Comparison of ENCODE assay signal across 1 cellular context in genomic region chr4:76148142-76148849, GRCh38.
TF ChIP-seq lines count a peak whose summit lies in the region.

A gene with protein sequence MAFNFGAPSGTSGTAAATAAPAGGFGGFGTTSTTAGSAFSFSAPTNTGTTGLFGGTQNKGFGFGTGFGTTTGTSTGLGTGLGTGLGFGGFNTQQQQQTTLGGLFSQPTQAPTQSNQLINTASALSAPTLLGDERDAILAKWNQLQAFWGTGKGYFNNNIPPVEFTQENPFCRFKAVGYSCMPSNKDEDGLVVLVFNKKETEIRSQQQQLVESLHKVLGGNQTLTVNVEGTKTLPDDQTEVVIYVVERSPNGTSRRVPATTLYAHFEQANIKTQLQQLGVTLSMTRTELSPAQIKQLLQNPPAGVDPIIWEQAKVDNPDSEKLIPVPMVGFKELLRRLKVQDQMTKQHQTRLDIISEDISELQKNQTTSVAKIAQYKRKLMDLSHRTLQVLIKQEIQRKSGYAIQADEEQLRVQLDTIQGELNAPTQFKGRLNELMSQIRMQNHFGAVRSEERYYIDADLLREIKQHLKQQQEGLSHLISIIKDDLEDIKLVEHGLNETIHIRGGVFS (minus strand): TSS chr4:76148397. CDS start chr4:76148374, 23 bp downstream.

TF ChIP-seq in HEK293, 187 proteins besides CTCF, POLR2A, EP300 and RAD21 (continued from another document):
- TF ChIP-seq PATZ1 (tag by site-specific recombination; IDR thresholded peaks at IDR 0.05) (peak; percentile 72), KLF17 (tag by site-specific recombination; IDR thresholded peaks at IDR 0.05) (peak; percentile 73; the same call in 1 of the 2 replicates), YY2 (tag by site-specific recombination; IDR thresholded peaks at IDR 0.05) (peak; percentile 65; the same call in 1 of the 2 replicates), ZSCAN5A (tag by site-specific recombination; IDR thresholded peaks at IDR 0.05) (0 out of 2 replicates have a peak, but pooled peaks have one; percentile 59), ZBTB11 (tag by site-specific recombination; conservative IDR thresholded peaks at IDR 0.05; ENCODE audit: low read depth) (peak; percentile 99), ZSCAN30 (tag by site-specific recombination; IDR thresholded peaks at IDR 0.05) (peak; percentile 78), ZNF544 (tag by site-specific recombination; IDR thresholded peaks at IDR 0.05) (no peak), KLF7 (tag by site-specific recombination; IDR thresholded peaks at IDR 0.05; ENCODE audit: borderline replicate concordance) (peak; percentile 68; the same call in 1 of the 2 replicates), ZNF670 (tag by site-specific recombination; IDR thresholded peaks at IDR 0.05; ENCODE audit: low read depth) (no peak), ZNF660 (tag by site-specific recombination; IDR thresholded peaks at IDR 0.05) (peak; percentile 94), EGR2 (tag by site-specific recombination; IDR thresholded peaks at IDR 0.05; ENCODE audit: low read depth) (peak; percentile 59; the same call in 1 of the 2 replicates), HOXC10 (CRISPR knock-in tag; IDR thresholded peaks at IDR 0.05) (no peak), ZNF76 (tag by site-specific recombination; IDR thresholded peaks at IDR 0.05; ENCODE audit: borderline replicate concordance, low read depth) (peak; percentile 50; the same call in 1 of the 2 replicates), ZNF580 (tag by site-specific recombination; IDR thresholded peaks at IDR 0.05) (peak; percentile 72; the same call in 1 of the 2 replicates), ZNF121 (tag by site-specific recombination; IDR thresholded peaks at IDR 0.05) (no peak), ZNF585B (tag by site-specific recombination; IDR thresholded peaks at IDR 0.05) (no peak), SCRT2 (tag by site-specific recombination; IDR thresholded peaks at IDR 0.05) (0 out of 2 replicates have a peak, but pooled peaks have one; percentile 15), ZNF223 (tag by site-specific recombination; IDR thresholded peaks at IDR 0.05) (no peak), ZNF394 (tag by site-specific recombination; IDR thresholded peaks at IDR 0.05; ENCODE audit: borderline replicate concordance) (peak; percentile 86), ZNF560 (tag by site-specific recombination; IDR thresholded peaks at IDR 0.05; ENCODE audit: borderline replicate concordance) (no peak), ZNF626 (tag by site-specific recombination; IDR thresholded peaks at IDR 0.05) (0 out of 2 replicates have a peak, but pooled peaks have one; percentile 61), ZNF391 (tag by site-specific recombination; IDR thresholded peaks at IDR 0.05; ENCODE audit: borderline replicate concordance, low read depth) (peak; percentile 70; the same call in 1 of the 2 replicates), ZNF274 (IDR thresholded peaks at IDR 0.05; ENCODE audit: low read length) (no peak), ZNF274 (tag by site-specific recombination; IDR thresholded peaks at IDR 0.05; ENCODE audit: borderline replicate concordance) (no peak)
- TF ChIP-seq, protein P1, sequence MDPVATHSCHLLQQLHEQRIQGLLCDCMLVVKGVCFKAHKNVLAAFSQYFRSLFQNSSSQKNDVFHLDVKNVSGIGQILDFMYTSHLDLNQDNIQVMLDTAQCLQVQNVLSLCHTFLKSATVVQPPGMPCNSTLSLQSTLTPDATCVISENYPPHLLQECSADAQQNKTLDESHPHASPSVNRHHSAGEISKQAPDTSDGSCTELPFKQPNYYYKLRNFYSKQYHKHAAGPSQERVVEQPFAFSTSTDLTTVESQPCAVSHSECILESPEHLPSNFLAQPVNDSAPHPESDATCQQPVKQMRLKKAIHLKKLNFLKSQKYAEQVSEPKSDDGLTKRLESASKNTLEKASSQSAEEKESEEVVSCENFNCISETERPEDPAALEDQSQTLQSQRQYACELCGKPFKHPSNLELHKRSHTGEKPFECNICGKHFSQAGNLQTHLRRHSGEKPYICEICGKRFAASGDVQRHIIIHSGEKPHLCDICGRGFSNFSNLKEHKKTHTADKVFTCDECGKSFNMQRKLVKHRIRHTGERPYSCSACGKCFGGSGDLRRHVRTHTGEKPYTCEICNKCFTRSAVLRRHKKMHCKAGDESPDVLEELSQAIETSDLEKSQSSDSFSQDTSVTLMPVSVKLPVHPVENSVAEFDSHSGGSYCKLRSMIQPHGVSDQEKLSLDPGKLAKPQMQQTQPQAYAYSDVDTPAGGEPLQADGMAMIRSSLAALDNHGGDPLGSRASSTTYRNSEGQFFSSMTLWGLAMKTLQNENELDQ (tag by site-specific recombination; IDR thresholded peaks at IDR 0.05; ENCODE audit: low read depth) = no peak
